ENCODE assay signal across 8 cellular contexts in genomic region chr18:2960983-2961696, GRCh38. TPM values are rescaled to one million over a fixed set of nuclear protein-coding genes. Genes with fewer than 3 reads are reported as not detected.
DNase-seq lines count a peak whose midpoint lies in the region; ATAC-seq and TF ChIP-seq lines count a peak whose summit lies in the region.

No MANE protein-coding gene starts in this region.

- H3K79me2 ChIP-seq in DND-41 (ENCODE audit: insufficient read depth, low read length) (peaks cover 42% of the 10 kb centered on the region), SK-N-SH (ENCODE audit: insufficient read depth) (peaks cover 42% of the 10 kb centered on the region)

- H3K36me3 ChIP-seq in DND-41 (ENCODE audit: insufficient read depth, low read length) (peaks cover 3% of the 10 kb centered on the region), Peyer's patch (peaks cover 0 to 16% (median 0%) of the 10 kb centered on the region in 3 donors), skeletal muscle tissue (ENCODE audit: control insufficient read depth in 3 of 3, insufficient read depth in 3 of 3, low read length in 3 of 3) (no peaks in the 10 kb centered on the region), SK-N-SH (replicated peaks in 1 of 2; ENCODE audit: control insufficient read depth in 1 of 2, insufficient read depth in 2 of 2, low read length in 1 of 2) (peaks cover 9 to 12% of the 10 kb centered on the region in 2 experiments)

- TF ChIP-seq POLR2A in Peyer's patch (IDR thresholded peaks at IDR 0.05), result no peak

- H4K20me1 ChIP-seq in DND-41 (ENCODE audit: insufficient read depth, low read length) (no peaks in the 10 kb centered on the region), SK-N-SH (ENCODE audit: insufficient read depth) (no peaks in the 10 kb centered on the region)

- peaks cover 61% of the 10 kb centered on the region for H3K4me1 ChIP-seq in DND-41 (ENCODE audit: insufficient read depth, low read length)
- peaks cover 0 to 32% (median 20%) of the 10 kb centered on the region in 4 donors for H3K4me1 ChIP-seq in Peyer's patch
- peaks cover 5 to 30% (median 15%) of the 10 kb centered on the region in 3 donors for H3K4me1 ChIP-seq in skeletal muscle tissue (ENCODE audit: control insufficient read depth in 3 of 3, insufficient read depth in 3 of 3, low read length in 3 of 3)
- H3K4me1 ChIP-seq in SK-N-SH (ENCODE audit: control insufficient read depth in 1 of 2, insufficient read depth in 2 of 2, low read depth in 1 of 2, low read length in 1 of 2), result peaks cover 9 to 11% of the 10 kb centered on the region in 2 experiments; a peak in 3 of 4 replicates

- TF ChIP-seq EP300 in SK-N-SH (IDR thresholded peaks at IDR 0.05; ENCODE audit: borderline replicate concordance in 1 of 2, low read depth in 1 of 2, low read length in 1 of 2), result no peak

- peak overlapping the region; percentile 82 for H3K4me2 ChIP-seq in DND-41 (ENCODE audit: insufficient read depth, low read length)
- no peak overlapping the region; the same call in 1 of the 2 replicates for H3K4me2 ChIP-seq in SK-N-SH

- no peak overlapping the region; the same call in 1 of the 2 replicates for H2AFZ ChIP-seq in DND-41 (ENCODE audit: low read depth, low read length)
- H2AFZ ChIP-seq in SK-N-SH (ENCODE audit: low read depth), result no peak overlapping the region

- no peaks in the 10 kb centered on the region for H3K9me2 ChIP-seq in SK-N-SH

- H3K4me3 ChIP-seq in DND-41 (ENCODE audit: low read depth in 1 of 2, low read length in 2 of 2), result peak overlapping the region in 1 of 2 experiments; percentile 58; a peak in 2 of 4 replicates
- H3K4me3 ChIP-seq in Peyer's patch, result no peak overlapping the region
- no peak overlapping the region for H3K4me3 ChIP-seq in skeletal muscle tissue (ENCODE audit: low read length in 3 of 3)
- no peak overlapping the region for H3K4me3 ChIP-seq in SK-N-SH (ENCODE audit: low read depth in 2 of 2, low read length in 1 of 2)

- POLR2A ChIA-PET in SK-N-SH (lab: Yijun Ruan, JAX), result no interaction called here

- ATAC-seq in DND-41 (ENCODE audit: insufficient read depth, low read depth), result no peak

- no peak for TF ChIP-seq RAD21 in SK-N-SH (IDR thresholded peaks at IDR 0.05; ENCODE audit: low read length)

- H3K9ac ChIP-seq in DND-41 (ENCODE audit: low read depth, low read length) (peak overlapping the region; percentile 48), skeletal muscle tissue (ENCODE audit: low read depth in 1 of 3, low read length in 3 of 3) (no peak overlapping the region), SK-N-SH (no peak overlapping the region)

- no peak for DNase-seq in DND-41
- DNase-seq in Peyer's patch, result no peak
- DNase-seq in fibroblast of peridontal ligament (ENCODE audit: extremely low read depth), result peak; percentile 65
- DNase-seq in HCEC 1CT, result no peak
- no peak for DNase-seq in SK-N-SH
- no peak for DNase-seq in NCI-H187 (lab: John Stamatoyannopoulos, UW)
- DNase-seq in NCI-H82 treated with DMSO at 0.1 percent for 48 hours (lab: John Stamatoyannopoulos, UW; ENCODE audit: unreplicated experiment), result no peak

- no peaks in the 10 kb centered on the region for H3F3A ChIP-seq in SK-N-SH (replicated peaks; ENCODE audit: insufficient read depth)

- H3K9me3 ChIP-seq in DND-41 (ENCODE audit: insufficient read depth, low read length, severe bottlenecking) (no peaks in the 10 kb centered on the region), Peyer's patch (no peaks in the 10 kb centered on the region), skeletal muscle tissue (ENCODE audit: control insufficient read depth in 3 of 3, low read length in 3 of 3) (no peaks in the 10 kb centered on the region), SK-N-SH (no peaks in the 10 kb centered on the region)

- H3K27me3 ChIP-seq in DND-41 (ENCODE audit: insufficient read depth, low read length, poor library complexity), result no peaks in the 10 kb centered on the region
- H3K27me3 ChIP-seq in Peyer's patch, result no peaks in the 10 kb centered on the region
- H3K27me3 ChIP-seq in skeletal muscle tissue (ENCODE audit: control insufficient read depth in 3 of 3, insufficient read depth in 3 of 3, low read length in 3 of 3), result no peaks in the 10 kb centered on the region
- H3K27me3 ChIP-seq in SK-N-SH (ENCODE audit: insufficient read depth), result no peaks in the 10 kb centered on the region

- H3K27ac ChIP-seq in DND-41 (ENCODE audit: low read length) (peak overlapping the region; percentile 88), Peyer's patch (peak overlapping the region; percentile 71 to 82 (median 79)), skeletal muscle tissue (ENCODE audit: low read depth, low read length) (peak overlapping the region; percentile 57), SK-N-SH (ENCODE audit: low read depth in 2 of 2, low read length in 1 of 2) (no peak overlapping the region)

- TF ChIP-seq CTCF in DND-41 (IDR thresholded peaks at IDR 0.05; ENCODE audit: borderline replicate concordance, extremely low read depth, low read length, poor library complexity, severe bottlenecking), result no peak
- TF ChIP-seq CTCF in Peyer's patch (IDR thresholded peaks at IDR 0.05), result no peak
- no peak for TF ChIP-seq CTCF in SK-N-SH (IDR thresholded peaks at IDR 0.05)

- CTCF ChIA-PET in SK-N-SH (lab: Yijun Ruan, JAX), result interaction anchor here (1.3 to 1.6 kb wide), 2 partner anchors 168 to 285 kb away, joined by 3 to 4 read pairs; no protein-coding TSS in a partner anchor

- 98% methylated on average over 7 of the region's 7 CpGs for WGBS in SK-N-SH (ENCODE audit: low lambda C conversion rate)

TF ChIP-seq in SK-N-SH, 30 proteins besides CTCF, POLR2A, EP300 and RAD21:
- no peak for TF ChIP-seq SIN3A (IDR thresholded peaks at IDR 0.05; ENCODE audit: borderline replicate concordance, low read depth, low read length)
- TF ChIP-seq FOXJ3 (CRISPR knock-in tag; IDR thresholded peaks at IDR 0.05), result no peak
- no peak for TF ChIP-seq USF1 (IDR thresholded peaks at IDR 0.05; ENCODE audit: borderline replicate concordance, low read depth)
- TF ChIP-seq EZH2phosphoT487 (IDR thresholded peaks at IDR 0.05; ENCODE audit: borderline replicate concordance, low read depth), result no peak
- no peak for TF ChIP-seq CHD2 (IDR thresholded peaks at IDR 0.05; ENCODE audit: low read length, partially characterized antibody)
- no peak for TF ChIP-seq GATA2 (CRISPR knock-in tag; IDR thresholded peaks at IDR 0.05)
- no peak for TF ChIP-seq RCOR1 (IDR thresholded peaks at IDR 0.05; ENCODE audit: low read length)
- no peak for TF ChIP-seq ELF1 (IDR thresholded peaks at IDR 0.05)

RNA-seq across cellular contexts. Expression of gene LPIN2, which starts 51.8 kb away (rescaled TPM):
- total RNA-seq in Peyer's patch (100 to 1,000 TPM in 3 of 4 donors, 10 to 100 TPM in 1; 29.7 to 178 (median 133) TPM), skeletal muscle tissue (11.0 TPM)
- polyA plus RNA-seq in SK-N-SH (2012; rRNA removed), result 19.3 and 20.3 TPM in 2 replicates
- polyA plus RNA-seq in SK-N-SH (2012; cell fraction: cytosol; rRNA removed), result 18.9 and 20.5 TPM in 2 replicates
- 17.1 and 27.5 TPM in 2 replicates for polyA plus RNA-seq in SK-N-SH (2012; cell fraction: nucleus; rRNA removed)

Comparison
In these comparisons a context has a peak if more than half of its experiments do, and no peak if none do; other contexts are left out.
1. H3K27ac ChIP-seq: peak in DND-41 (single experiment), Peyer's patch (4 of 4) and skeletal muscle tissue (single experiment); none in SK-N-SH (0 of 2).